In genomic region chr1:240073097-240073496, GRCh38 we compare ENCODE assay signal across 22 cellular contexts. TPM values are rescaled to one million over a fixed set of nuclear protein-coding genes. Genes with fewer than 3 reads are reported as not detected.
DNase-seq lines count a peak whose midpoint lies in the region; ATAC-seq and TF ChIP-seq lines count a peak whose summit lies in the region.
"Had no signal": no experiment of that assay in that cellular context is flagged by ENCODE, and none has a peak within 500 bp of the region (broad histone marks: within the 10 kb centered on the region; RNA-seq: fewer than 3 reads in every experiment).

No MANE protein-coding gene starts in this region.

- TF ChIP-seq CTCF in IMR-90 (conservative IDR thresholded peaks at IDR 0.05; ENCODE audit: low read depth, low read length) = no peak
- TF ChIP-seq CTCF in fibroblast of the aortic adventitia (IDR thresholded peaks at IDR 0.05; ENCODE audit: insufficient read depth, low read length) = peak; percentile 39
- TF ChIP-seq CTCF in retinal pigment epithelial cell (conservative IDR thresholded peaks at IDR 0.05; ENCODE audit: low read depth, low read length) = peak; percentile 26

- H3K18ac ChIP-seq in IMR-90 (ENCODE audit: low read depth, low read length) = no peak overlapping the region

- H2AFZ ChIP-seq in IMR-90 (replicated peaks; ENCODE audit: low read length, poor library complexity) = no peak overlapping the region

- H3K27ac ChIP-seq in IMR-90 (ENCODE audit: insufficient read depth, low read length) = no peak overlapping the region
- H3K27ac ChIP-seq: dorsolateral prefrontal cortex, WERI-Rb-1 had no signal

- no peak for TF ChIP-seq RAD21 in IMR-90 (IDR thresholded peaks at IDR 0.05; ENCODE audit: low read length)

- H3K36me3 ChIP-seq in IMR-90 (ENCODE audit: control insufficient read depth, insufficient read depth, low read length) = no peaks in the 10 kb centered on the region
- H3K36me3 ChIP-seq: WERI-Rb-1 had no signal

- H2AK9ac ChIP-seq in IMR-90 (replicated peaks; ENCODE audit: low read depth, low read length, poor library complexity) = no peak overlapping the region

- H3K9me1 ChIP-seq in IMR-90 (ENCODE audit: insufficient read depth, low read length) = no peaks in the 10 kb centered on the region

- no peak overlapping the region for H4K5ac ChIP-seq in IMR-90 (ENCODE audit: low read depth, low read length)

- H3K23ac ChIP-seq in IMR-90 (ENCODE audit: low read depth, low read length) = no peak overlapping the region

- H3K79me1 ChIP-seq in IMR-90 (ENCODE audit: low read depth in 1 of 2, low read length in 2 of 2) = no peaks in the 10 kb centered on the region

- no peak overlapping the region for H3K56ac ChIP-seq in IMR-90 (ENCODE audit: extremely low read depth, insufficient read depth, low read length)

- no peak overlapping the region for H3K4ac ChIP-seq in IMR-90 (ENCODE audit: low read depth, low read length)

- DNase-seq in EL = peak; percentile 41
- DNase-seq in IMR-90 = no peak
- DNase-seq in fibroblast of the aortic adventitia (ENCODE audit: low read depth) = peak; percentile 46
- DNase-seq in retinal pigment epithelial cell (ENCODE audit: low read depth) = no peak
- no peak for DNase-seq in SKM-1 (lab: John Stamatoyannopoulos, UW; ENCODE audit: unreplicated experiment)
- DNase-seq in NCI-H2081 treated with DMSO at 0.1 percent for 48 hours (lab: John Stamatoyannopoulos, UW) = no peak
- no peak for DNase-seq in SHP77 (lab: John Stamatoyannopoulos, UW)
- DNase-seq: activated CD4-positive, alpha-beta T cell treated with anti-CD3 and anti-CD28 coated beads, Interleukin-2, amount 10 ng/mL, durations not matched to agents 7 days and 5 days; activated naive CD4-positive, alpha-beta T cell; activated T-cell treated with anti-CD3 and anti-CD28 coated beads, Interleukin-2, amount 50 U/mL, for 72 hours; CD8-positive, alpha-beta T cell; dorsolateral prefrontal cortex; KBM-7; MM.1S; natural killer cell; NCI-H446; NCI-H774; retina; stimulated activated CD4-positive, alpha-beta T cell treated with anti-CD3 and anti-CD28 coated beads, Interleukin-4, amount 100 ng/mL, for 4 hours; stimulated activated naive CD4-positive, alpha-beta T cell had no signal

- no peak overlapping the region for H2BK15ac ChIP-seq in IMR-90 (ENCODE audit: low read depth, low read length)

- H2BK5ac ChIP-seq in IMR-90 (ENCODE audit: low read depth, low read length, poor library complexity, severe bottlenecking) = no peak overlapping the region

- no peaks in the 10 kb centered on the region for H3K27me3 ChIP-seq in IMR-90 (ENCODE audit: control insufficient read depth, insufficient read depth, low read length)
- H3K27me3 ChIP-seq: dorsolateral prefrontal cortex had no signal

- H3K4me3 ChIP-seq in IMR-90 (ENCODE audit: insufficient read depth, low read depth, low read length) = no peak overlapping the region
- H3K4me3 ChIP-seq in fibroblast of the aortic adventitia (ENCODE audit: low read depth, low read length) = no peak overlapping the region
- no peak overlapping the region for H3K4me3 ChIP-seq in retinal pigment epithelial cell (ENCODE audit: low read length)
- H3K4me3 ChIP-seq: dorsolateral prefrontal cortex had no signal

- POLR2A ChIA-PET in IMR-90 (lab: Charles Lee; ENCODE audit: unreplicated experiment) = no interaction called here

- H3K4me2 ChIP-seq in IMR-90 (ENCODE audit: low read depth, low read length) = no peak overlapping the region

- H3K4me1 ChIP-seq in IMR-90 (ENCODE audit: control insufficient read depth, insufficient read depth, low read length) = no peaks in the 10 kb centered on the region

- H3K9ac ChIP-seq in IMR-90 (ENCODE audit: low read depth, low read length) = no peak overlapping the region

- TF ChIP-seq POLR2A in IMR-90 (IDR thresholded peaks at IDR 0.05; ENCODE audit: low read depth, low read length) = no peak

- H2BK120ac ChIP-seq in IMR-90 (ENCODE audit: low read depth, low read length) = no peak overlapping the region

- dilution Hi-C loops in IMR-90 (cut with HindIII; ENCODE audit: low sequenced_read_pairs, unreplicated experiment) = no loop called here

- no TSS peak for BruUV-seq in IMR-90 (replicated peaks; lab: Mats Ljungman, UMichigan)

- H2AK5ac ChIP-seq in IMR-90 (ENCODE audit: low read depth, low read length) = no peak overlapping the region

- no peak overlapping the region for H4K8ac ChIP-seq in IMR-90 (ENCODE audit: low read depth in 2 of 2, low read length in 2 of 2)

- H3K9me3 ChIP-seq in IMR-90 (ENCODE audit: control insufficient read depth, insufficient read depth, low read length) = no peaks in the 10 kb centered on the region

- H4K20me1 ChIP-seq in IMR-90 (ENCODE audit: insufficient read depth, low read length) = no peaks in the 10 kb centered on the region

- ATAC-seq in IMR-90 (ENCODE audit: low read depth) = peak; percentile 48
- ATAC-seq: activated T-cell treated with anti-CD3 and anti-CD28 coated beads, Interleukin-2, amount 50 U/mL, for 72 hours; CD8-positive, alpha-beta T cell; natural killer cell had no signal

- no peak overlapping the region for H3K14ac ChIP-seq in IMR-90 (replicated peaks; ENCODE audit: low read depth, low read length)

- WGBS in IMR-90 (ENCODE audit: extremely low coverage in 2 of 2, insufficient read length in 1 of 2), 2 experiments = 60% methylated on average over 1 of the region's 3 CpGs; no CpG with 5 or more reads in 1 of the 2 experiments

- H2BK20ac ChIP-seq in IMR-90 (ENCODE audit: low read depth, low read length) = no peak overlapping the region

- CTCF ChIA-PET in IMR-90 (lab: Yijun Ruan, JAX) = no interaction called here

- H4K91ac ChIP-seq in IMR-90 (ENCODE audit: insufficient read depth, low read depth, low read length) = no peak overlapping the region

- in situ Hi-C loops in IMR-90 (cut with MboI; ENCODE audit: low sequenced_read_pairs) = no loop called here

- intact Hi-C loops in IMR-90 (cut with micrococcal nuclease) = no loop called here

TF ChIP-seq in IMR-90, 13 proteins besides CTCF, POLR2A, EP300 and RAD21:
- TF ChIP-seq RFX5 (IDR thresholded peaks at IDR 0.05; ENCODE audit: low read depth, low read length) (no peak), SMC3 (IDR thresholded peaks at IDR 0.05; ENCODE audit: low read depth, low read length) (no peak), MXI1 (IDR thresholded peaks at IDR 0.05; ENCODE audit: borderline replicate concordance, low read depth, low read length) (no peak), NFE2L2 (IDR thresholded peaks at IDR 0.05; ENCODE audit: low read depth, low read length) (no peak), BHLHE40 (IDR thresholded peaks at IDR 0.05; ENCODE audit: low read depth, low read length) (no peak)
- TF ChIP-seq, protein P1, sequence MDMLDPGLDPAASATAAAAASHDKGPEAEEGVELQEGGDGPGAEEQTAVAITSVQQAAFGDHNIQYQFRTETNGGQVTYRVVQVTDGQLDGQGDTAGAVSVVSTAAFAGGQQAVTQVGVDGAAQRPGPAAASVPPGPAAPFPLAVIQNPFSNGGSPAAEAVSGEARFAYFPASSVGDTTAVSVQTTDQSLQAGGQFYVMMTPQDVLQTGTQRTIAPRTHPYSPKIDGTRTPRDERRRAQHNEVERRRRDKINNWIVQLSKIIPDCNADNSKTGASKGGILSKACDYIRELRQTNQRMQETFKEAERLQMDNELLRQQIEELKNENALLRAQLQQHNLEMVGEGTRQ (IDR thresholded peaks at IDR 0.05; ENCODE audit: low read depth, low read length) = no peak
TF ChIP-seq in IMR-90: peak in this region for 0.

RNA-seq across cellular contexts. Expression of gene FMN2, which starts 18.6 kb away (rescaled TPM):
- total RNA-seq in IMR-90 (2012; rRNA removed) (35.8 and 50.0 TPM in 2 replicates), fibroblast of the aortic adventitia (ENCODE audit: low replicate concordance) (8.1 and 34.5 TPM in 2 replicates)
- 20.1 and 29.0 TPM in 2 replicates for polyA plus RNA-seq in IMR-90 (2012; rRNA removed)
- 4.7 and 5.4 TPM in 2 replicates for polyA plus RNA-seq in IMR-90 (2012; cell fraction: cytosol; rRNA removed)
- polyA plus RNA-seq in IMR-90 (2012; cell fraction: nucleus; rRNA removed; ENCODE audit: low replicate concordance) = 7.2 and 9.7 TPM in 2 replicates
- total RNA-seq: activated CD4-positive, alpha-beta T cell treated with anti-CD3 and anti-CD28 coated beads, Interleukin-2, amount 10 ng/mL, durations not matched to agents 7 days and 5 days; activated T-cell treated with anti-CD3 and anti-CD28 coated beads, Interleukin-2, amount 50 U/mL, for 72 hours; CD8-positive, alpha-beta T cell; natural killer cell; OCI-LY7 had no signal

Comparison
In these comparisons a context has a peak if more than half of its experiments do, and no peak if none do; other contexts are left out.
1. DNase-seq: peak in EL (single experiment) and fibroblast of the aortic adventitia (single experiment); none in IMR-90 (single experiment), retinal pigment epithelial cell (single experiment), SKM-1 (single experiment), NCI-H2081 treated with DMSO at 0.1 percent for 48 hours (single experiment) and SHP77 (0 of 2).